In genomic region chr10:37703074-37703473, GRCh38 we compare ENCODE assay signal across 17 cellular contexts.
DNase-seq lines count a peak whose midpoint lies in the region; ATAC-seq, FAIRE-seq and TF ChIP-seq lines count a peak whose summit lies in the region.
"Had no signal": no experiment of that assay in that cellular context is flagged by ENCODE, and none has a peak within 500 bp of the region (broad histone marks: within the 10 kb centered on the region; RNA-seq: fewer than 3 reads in every experiment).

No MANE protein-coding gene starts in this region.

- TF ChIP-seq CTCF in activated CD8-positive, alpha-beta T cell treated with anti-CD3 and anti-CD28 coated beads for 36 hours (IDR thresholded peaks at IDR 0.05) = no peak
- TF ChIP-seq CTCF in bronchial epithelial cell (IDR thresholded peaks at IDR 0.05; ENCODE audit: insufficient read depth, low read length, severe bottlenecking) = no peak

- no peak for ATAC-seq in activated CD8-positive, alpha-beta T cell treated with anti-CD3 and anti-CD28 coated beads, Interleukin-2, amount 10 ng/mL, durations not matched to agents 7 days and 5 days
- ATAC-seq in activated CD8-positive, alpha-beta T cell treated with anti-CD3 and anti-CD28 coated beads for 36 hours = no peak
- no peak for ATAC-seq in GM18867 (IDR thresholded peaks at IDR 0.05; ENCODE audit: unreplicated experiment)
- no peak for ATAC-seq in HG02884 (IDR thresholded peaks at IDR 0.05; ENCODE audit: unreplicated experiment)
- ATAC-seq: GM12878, HepG2 had no signal

- H4K91ac ChIP-seq in trophoblast cell (ENCODE audit: low read depth, low read length) = no peak overlapping the region

- H3K4me2 ChIP-seq in trophoblast cell (ENCODE audit: low read length) = no peak overlapping the region

- H3K27me3 Mint-ChIP-seq in activated CD8-positive, alpha-beta T cell treated with anti-CD3 and anti-CD28 coated beads, Interleukin-2, amount 10 ng/mL, durations not matched to agents 7 days and 5 days (ENCODE audit: low read depth) = no peaks in the 10 kb centered on the region
- no peaks in the 10 kb centered on the region for H3K27me3 Mint-ChIP-seq in activated CD8-positive, alpha-beta T cell treated with anti-CD3 and anti-CD28 coated beads for 36 hours
- H3K27me3 Mint-ChIP-seq: CD4-positive, alpha-beta T cell had no signal

- intact Hi-C loops in activated CD8-positive, alpha-beta T cell treated with anti-CD3 and anti-CD28 coated beads for 36 hours (cut with micrococcal nuclease) = no loop called here

- H3K14ac ChIP-seq in trophoblast cell (ENCODE audit: low read length) = no peak overlapping the region

- FAIRE-seq in bronchial epithelial cell (lab: Jason Lieb, UNC) = peak; percentile 66
- FAIRE-seq: GM12878, HepG2 had no signal

- H2BK120ac ChIP-seq in trophoblast cell (ENCODE audit: insufficient read depth, low read length, poor library complexity) = no peak overlapping the region

- H3K18ac ChIP-seq in trophoblast cell (ENCODE audit: low read length) = no peak overlapping the region

- H2AFZ ChIP-seq in trophoblast cell (ENCODE audit: insufficient read depth, low read length, poor library complexity) = no peak overlapping the region

- H2AK5ac ChIP-seq in trophoblast cell (ENCODE audit: low read length) = no peak overlapping the region

- no peaks in the 10 kb centered on the region for H3K36me3 Mint-ChIP-seq in activated CD8-positive, alpha-beta T cell treated with anti-CD3 and anti-CD28 coated beads, Interleukin-2, amount 10 ng/mL, durations not matched to agents 7 days and 5 days (ENCODE audit: low read depth)
- H3K36me3 Mint-ChIP-seq in activated CD8-positive, alpha-beta T cell treated with anti-CD3 and anti-CD28 coated beads for 36 hours (ENCODE audit: low read depth) = no peaks in the 10 kb centered on the region

- no peak overlapping the region for H4K12ac ChIP-seq in trophoblast cell (ENCODE audit: low read depth, low read length)

- no peaks in the 10 kb centered on the region for H3K79me2 ChIP-seq in trophoblast cell (ENCODE audit: control insufficient read depth, insufficient read depth, low read length, poor library complexity)

- H3K9ac ChIP-seq in trophoblast cell (ENCODE audit: low read length) = no peak overlapping the region

- no peak overlapping the region for H4K8ac ChIP-seq in trophoblast cell (ENCODE audit: low read depth, low read length)

- H3K27ac ChIP-seq in trophoblast cell (ENCODE audit: low read depth, low read length) = no peak overlapping the region
- H3K27ac ChIP-seq in SJCRH30 = no peak overlapping the region
- H3K27ac ChIP-seq: 22Rv1 had no signal

- no peak overlapping the region for H3K27ac Mint-ChIP-seq in activated CD8-positive, alpha-beta T cell treated with anti-CD3 and anti-CD28 coated beads, Interleukin-2, amount 10 ng/mL, durations not matched to agents 7 days and 5 days
- H3K27ac Mint-ChIP-seq in activated CD8-positive, alpha-beta T cell treated with anti-CD3 and anti-CD28 coated beads for 36 hours = no peak overlapping the region
- H3K27ac Mint-ChIP-seq: CD4-positive, alpha-beta T cell; H9 had no signal

- no peaks in the 10 kb centered on the region for H3K4me1 ChIP-seq in trophoblast cell (ENCODE audit: control insufficient read depth in 1 of 2, insufficient read depth in 2 of 2, low read length in 2 of 2)
- no peaks in the 10 kb centered on the region for H3K4me1 ChIP-seq in SJCRH30

- H2BK12ac ChIP-seq in trophoblast cell (ENCODE audit: low read length) = no peak overlapping the region

- H3K4me3 ChIP-seq in bronchial epithelial cell (ENCODE audit: low read depth, low read length) (no peak overlapping the region), trophoblast cell (ENCODE audit: low read depth, low read length) (peak overlapping the region; percentile 44), SJCRH30 (no peak overlapping the region)
- H3K4me3 ChIP-seq: GM12878 had no signal

- peak; percentile 8 for DNase-seq in activated CD8-positive, alpha-beta T cell treated with anti-CD3 and anti-CD28 coated beads, Interleukin-2, amount 10 ng/mL, durations not matched to agents 7 days and 5 days
- no peak for DNase-seq in activated CD8-positive, alpha-beta T cell treated with anti-CD3 and anti-CD28 coated beads for 36 hours
- DNase-seq in bronchial epithelial cell (ENCODE audit: low read depth) = no peak
- no peak for DNase-seq in trophoblast cell
- no peak for DNase-seq in SJCRH30
- DNase-seq: AML-193; C1 segment of cervical spinal cord; Calu3; CD4-positive, alpha-beta T cell; DMS 273 treated with DMSO at 0.1 percent for 48 hours; GOT3; H9 had no signal

- no peaks in the 10 kb centered on the region for H3K4me1 Mint-ChIP-seq in activated CD8-positive, alpha-beta T cell treated with anti-CD3 and anti-CD28 coated beads, Interleukin-2, amount 10 ng/mL, durations not matched to agents 7 days and 5 days (ENCODE audit: low read depth)
- H3K4me1 Mint-ChIP-seq in activated CD8-positive, alpha-beta T cell treated with anti-CD3 and anti-CD28 coated beads for 36 hours (ENCODE audit: low read depth) = no peaks in the 10 kb centered on the region
- H3K4me1 Mint-ChIP-seq: H9 had no signal

- no peak overlapping the region for H3K4me3 Mint-ChIP-seq in activated CD8-positive, alpha-beta T cell treated with anti-CD3 and anti-CD28 coated beads, Interleukin-2, amount 10 ng/mL, durations not matched to agents 7 days and 5 days
- no peak overlapping the region for H3K4me3 Mint-ChIP-seq in activated CD8-positive, alpha-beta T cell treated with anti-CD3 and anti-CD28 coated beads for 36 hours
- H3K4me3 Mint-ChIP-seq: CD4-positive, alpha-beta T cell; H9 had no signal

- POLR2A ChIA-PET in activated CD8-positive, alpha-beta T cell treated with anti-CD3 and anti-CD28 coated beads, Interleukin-2, amount 10 ng/mL, durations not matched to agents 7 days and 5 days (lab: Charles Lee) = no interaction called here
- POLR2A ChIA-PET in activated CD8-positive, alpha-beta T cell treated with anti-CD3 and anti-CD28 coated beads for 36 hours (lab: Charles Lee) = no interaction called here

- H3K9me3 ChIP-seq in trophoblast cell (ENCODE audit: insufficient read depth, low read depth, low read length) (peaks cover 56% of the 10 kb centered on the region), SJCRH30 (replicated peaks) (no peaks in the 10 kb centered on the region)

- peaks cover 10% of the 10 kb centered on the region for H3K9me3 Mint-ChIP-seq in activated CD8-positive, alpha-beta T cell treated with anti-CD3 and anti-CD28 coated beads, Interleukin-2, amount 10 ng/mL, durations not matched to agents 7 days and 5 days (ENCODE audit: insufficient read depth)
- peaks cover 10% of the 10 kb centered on the region for H3K9me3 Mint-ChIP-seq in activated CD8-positive, alpha-beta T cell treated with anti-CD3 and anti-CD28 coated beads for 36 hours

- H3K27me3 ChIP-seq in bronchial epithelial cell (ENCODE audit: control insufficient read depth, insufficient read depth, low read length) = no peaks in the 10 kb centered on the region
- H3K27me3 ChIP-seq in trophoblast cell (ENCODE audit: insufficient read depth, low read length) = no peaks in the 10 kb centered on the region
- no peaks in the 10 kb centered on the region for H3K27me3 ChIP-seq in SJCRH30

- H3K36me3 ChIP-seq in bronchial epithelial cell (ENCODE audit: control insufficient read depth, insufficient read depth, low read length) = no peaks in the 10 kb centered on the region
- H3K36me3 ChIP-seq in trophoblast cell (ENCODE audit: control insufficient read depth in 1 of 2, insufficient read depth in 2 of 2, low read length in 2 of 2) = no peaks in the 10 kb centered on the region
- H3K36me3 ChIP-seq in SJCRH30 = no peaks in the 10 kb centered on the region

- H2BK5ac ChIP-seq in trophoblast cell (ENCODE audit: low read depth, low read length, poor library complexity) = no peak overlapping the region

- WGBS in trophoblast cell (ENCODE audit: extremely low coverage, insufficient coverage, insufficient read length) = no CpG with 5 or more reads among the region's 5 CpGs

- no peaks in the 10 kb centered on the region for H3K79me1 ChIP-seq in trophoblast cell (ENCODE audit: low read length)

- no peak overlapping the region for H3K23ac ChIP-seq in trophoblast cell (ENCODE audit: low read length)

- CTCF ChIA-PET in activated CD8-positive, alpha-beta T cell treated with anti-CD3 and anti-CD28 coated beads, Interleukin-2, amount 10 ng/mL, durations not matched to agents 7 days and 5 days (lab: Charles Lee) = no interaction called here
- CTCF ChIA-PET in activated CD8-positive, alpha-beta T cell treated with anti-CD3 and anti-CD28 coated beads for 36 hours (lab: Charles Lee) = no interaction called here

- H3K4ac ChIP-seq in trophoblast cell (ENCODE audit: low read depth, low read length) = no peak overlapping the region
